In genomic region chr17:73643846-73644144, GRCh38 we compare ENCODE assay signal across 11 cellular contexts. TPM values are rescaled to one million over a fixed set of nuclear protein-coding genes. Genes with fewer than 3 reads are reported as not detected.
DNase-seq lines count a peak whose midpoint lies in the region; ATAC-seq, FAIRE-seq and TF ChIP-seq lines count a peak whose summit lies in the region.
"Had no signal": no experiment of that assay in that cellular context is flagged by ENCODE, and none has a peak within 500 bp of the region (broad histone marks: within the 10 kb centered on the region; RNA-seq: fewer than 3 reads in every experiment).

No MANE protein-coding gene starts in this region.

- peak overlapping the region; percentile 93 for H2AFZ ChIP-seq in GM23338

- TF ChIP-seq POLR2A in H54 (IDR thresholded peaks at IDR 0.05; ENCODE audit: low read depth, low read length): no peak

- H3K27ac Mint-ChIP-seq in GM23338: no peak overlapping the region
- no peak overlapping the region for H3K27ac Mint-ChIP-seq in activated CD4-positive, alpha-beta memory T cell treated with anti-CD3 and anti-CD28 coated beads for 36 hours

- CTCF ChIA-PET in activated CD4-positive, alpha-beta memory T cell treated with anti-CD3 and anti-CD28 coated beads for 36 hours (lab: Charles Lee): no interaction called here

- H3K4me3 ChIP-seq in GM23338: peak overlapping the region; percentile 81
- H3K4me3 ChIP-seq in iPS-15b (ENCODE audit: low read depth, low read length): peak overlapping the region; percentile 69
- H3K4me3 ChIP-seq in skeletal muscle satellite cell (ENCODE audit: low read length): no peak overlapping the region
- H3K4me3 ChIP-seq: GM12878 had no signal

- ATAC-seq in GM23338 (no peak), GM18909 (IDR thresholded peaks at IDR 0.05; ENCODE audit: poor library complexity, unreplicated experiment) (no peak)
- ATAC-seq: GM12878 had no signal

- H3K27ac ChIP-seq in GM23338 (ENCODE audit: low read depth): no peak overlapping the region

- H3K4me2 ChIP-seq in GM23338: peak overlapping the region; percentile 92
- peak overlapping the region; percentile 70 for H3K4me2 ChIP-seq in skeletal muscle satellite cell (ENCODE audit: low read length)

- intact Hi-C loops in activated CD4-positive, alpha-beta memory T cell treated with anti-CD3 and anti-CD28 coated beads for 36 hours (cut with micrococcal nuclease): loop anchor here (2.0 to 10.0 kb wide), 3 partner anchors 74 to 311 kb away; no protein-coding TSS in a partner anchor

- 0 out of 2 replicates have a peak, but pooled peaks cover 4% of the 10 kb centered on the region for H3K79me2 ChIP-seq in GM23338 (replicated peaks; ENCODE audit: insufficient read depth)

- no peaks in the 10 kb centered on the region for H3K9me2 ChIP-seq in GM23338 (ENCODE audit: insufficient read depth)

- H3K9ac ChIP-seq in iPS-15b (ENCODE audit: low read depth, low read length) (no peak overlapping the region), skeletal muscle satellite cell (ENCODE audit: low read depth, low read length) (no peak overlapping the region)

- H3K27me3 ChIP-seq in GM23338 (ENCODE audit: insufficient read depth) (peaks cover 72% of the 10 kb centered on the region), iPS-15b (ENCODE audit: control insufficient read depth, insufficient read depth, low read length) (peaks cover 47% of the 10 kb centered on the region), skeletal muscle satellite cell (ENCODE audit: control insufficient read depth, insufficient read depth, low read length) (peaks cover 51% of the 10 kb centered on the region)

- H4K20me1 ChIP-seq in GM23338 (replicated peaks; ENCODE audit: insufficient read depth): peaks cover 4% of the 10 kb centered on the region; the same call in 1 of the 2 replicates

- H3K9me3 ChIP-seq in iPS-15b (ENCODE audit: control insufficient read depth, insufficient read depth, low read length): no peaks in the 10 kb centered on the region
- H3K9me3 ChIP-seq in skeletal muscle satellite cell (replicated peaks; ENCODE audit: low read length): no peaks in the 10 kb centered on the region

- DNase-seq in GM23338 (ENCODE audit: low spot score): no peak
- no peak for DNase-seq in activated CD4-positive, alpha-beta memory T cell treated with anti-CD3 and anti-CD28 coated beads for 36 hours
- no peak for DNase-seq in H54 (ENCODE audit: insufficient read length, low spot score)
- DNase-seq in HTR-8/SVneo (ENCODE audit: insufficient read length, low spot score): no peak
- DNase-seq in HT-29 (ENCODE audit: low spot score): no peak
- DNase-seq: effector CD8-positive, alpha-beta T cell had no signal

- H3K9me3 Mint-ChIP-seq in GM23338: no peaks in the 10 kb centered on the region
- H3K9me3 Mint-ChIP-seq in activated CD4-positive, alpha-beta memory T cell treated with anti-CD3 and anti-CD28 coated beads for 36 hours: no peaks in the 10 kb centered on the region

- no peaks in the 10 kb centered on the region for H3K36me3 Mint-ChIP-seq in GM23338 (ENCODE audit: low read depth)
- H3K36me3 Mint-ChIP-seq in activated CD4-positive, alpha-beta memory T cell treated with anti-CD3 and anti-CD28 coated beads for 36 hours: no peaks in the 10 kb centered on the region

- FAIRE-seq in H54 (lab: Jason Lieb, UNC) (no peak), HTR-8/SVneo (lab: Jason Lieb, UNC) (no peak)
- FAIRE-seq: GM12878, TTC549 had no signal

- peaks cover 37% of the 10 kb centered on the region for H3K4me1 Mint-ChIP-seq in GM23338
- peaks cover 9% of the 10 kb centered on the region for H3K4me1 Mint-ChIP-seq in activated CD4-positive, alpha-beta memory T cell treated with anti-CD3 and anti-CD28 coated beads for 36 hours (ENCODE audit: low read depth)

- H3K4me3 Mint-ChIP-seq in GM23338: peak overlapping the region; percentile 80
- peak overlapping the region; percentile 60 for H3K4me3 Mint-ChIP-seq in activated CD4-positive, alpha-beta memory T cell treated with anti-CD3 and anti-CD28 coated beads for 36 hours

- no peaks in the 10 kb centered on the region for H3K36me3 ChIP-seq in GM23338 (ENCODE audit: insufficient read depth)
- no peaks in the 10 kb centered on the region for H3K36me3 ChIP-seq in iPS-15b (ENCODE audit: control insufficient read depth, insufficient read depth, low read length)
- H3K36me3 ChIP-seq in skeletal muscle satellite cell (ENCODE audit: insufficient read depth, low read length): no peaks in the 10 kb centered on the region

- H3F3A ChIP-seq in GM23338 (replicated peaks; ENCODE audit: low read depth): no peaks in the 10 kb centered on the region

- TF ChIP-seq CTCF in GM23338 (conservative IDR thresholded peaks at IDR 0.05; ENCODE audit: low read depth in 2 of 2): no peak

- peaks cover 59% of the 10 kb centered on the region for H3K27me3 Mint-ChIP-seq in GM23338 (ENCODE audit: insufficient read depth, low read depth, poor library complexity)
- H3K27me3 Mint-ChIP-seq in activated CD4-positive, alpha-beta memory T cell treated with anti-CD3 and anti-CD28 coated beads for 36 hours: peaks cover 21% of the 10 kb centered on the region

- H3K4me1 ChIP-seq in GM23338 (ENCODE audit: insufficient read depth) (peaks cover 10% of the 10 kb centered on the region; the same call in 1 of the 2 replicates), iPS-15b (ENCODE audit: control insufficient read depth, insufficient read depth, low read length) (peaks cover 6% of the 10 kb centered on the region), skeletal muscle satellite cell (ENCODE audit: control insufficient read depth, insufficient read depth, low read length) (no peaks in the 10 kb centered on the region)

- POLR2A ChIA-PET in activated CD4-positive, alpha-beta memory T cell treated with anti-CD3 and anti-CD28 coated beads for 36 hours (lab: Charles Lee): no interaction called here

TF ChIP-seq in GM23338, 12 proteins besides CTCF, POLR2A, EP300 and RAD21:
- TF ChIP-seq REST (IDR thresholded peaks at IDR 0.05; ENCODE audit: unreplicated experiment) (no peak), STAT1 (IDR thresholded peaks at IDR 0.05; ENCODE audit: unreplicated experiment) (no peak), CREB1 (CRISPR knock-in tag; IDR thresholded peaks at IDR 0.05; ENCODE audit: low read depth) (no peak)

RNA-seq across cellular contexts. Expression of gene SDK2, which starts 0.5 kb away (rescaled TPM):
- total RNA-seq in GM23338 (2014; rRNA removed; shearing (Covaris generic)): 3.7 and 5.1 TPM in 2 replicates
- 0.74 and 0.99 TPM in 2 replicates for polyA plus RNA-seq in GM23338 (2016; fragmentation: Nextera tagmentation; extraction: Ambion mirVana)
- under 1 TPM; 0.05 to 0.12 TPM for total RNA-seq in activated CD4-positive, alpha-beta memory T cell treated with anti-CD3 and anti-CD28 coated beads for 36 hours
- under 0.01 TPM in 2 replicates for total RNA-seq in skeletal muscle satellite cell (2012; rRNA removed)
- total RNA-seq in HT-29 (2014; rRNA removed; shearing (Covaris generic)): not detected in 2 replicates
